8 cellular contexts compared by ENCODE assay signal in genomic region chr22:42368379-42369249, GRCh38.
DNase-seq lines count a peak whose midpoint lies in the region; ATAC-seq and TF ChIP-seq lines count a peak whose summit lies in the region.

No MANE protein-coding gene starts in this region.

- H3K36me3 ChIP-seq in OCI-LY7 (ENCODE audit: insufficient read depth, low read length) (no peaks in the 10 kb centered on the region), mucosa of descending colon (ENCODE audit: low read depth) (no peaks in the 10 kb centered on the region), thymus (ENCODE audit: control insufficient read depth, insufficient read depth) (no peaks in the 10 kb centered on the region)

- CTCF ChIA-PET in OCI-LY7 (lab: Charles Lee; ENCODE audit: unreplicated experiment) = no interaction called here

- H3K4me1 ChIP-seq in OCI-LY7 (ENCODE audit: insufficient read depth, low read length, poor library complexity, severe bottlenecking) (peaks cover 17% of the 10 kb centered on the region), mucosa of descending colon (ENCODE audit: low read depth) (peaks cover 6% of the 10 kb centered on the region), thymus (ENCODE audit: control insufficient read depth, insufficient read depth, low read length) (peaks cover 12% of the 10 kb centered on the region)

- no peaks in the 10 kb centered on the region for H3K9me3 Mint-ChIP-seq in central memory CD8-positive, alpha-beta T cell

- H3K4me3 ChIP-seq in GM12865 (ENCODE audit: low read depth, low read length) (peak overlapping the region; percentile 38), OCI-LY7 (ENCODE audit: low read depth, low read length, poor library complexity, severe bottlenecking) (peak overlapping the region; percentile 69), mucosa of descending colon (peak overlapping the region; percentile 16), thymus (ENCODE audit: low read length) (peak overlapping the region; percentile 56)

- ATAC-seq in HG02623 (IDR thresholded peaks at IDR 0.05; ENCODE audit: unreplicated experiment) (peak; percentile 10), mucosa of descending colon (peak; percentile 50)
- ATAC-seq in central memory CD8-positive, alpha-beta T cell (replicated peaks; ENCODE audit: extremely low read depth, poor library complexity, severe bottlenecking) = peak; percentile 27

- peak overlapping the region; percentile 96 for H3K4me2 ChIP-seq in OCI-LY7 (ENCODE audit: low read length)

- peaks cover 14% of the 10 kb centered on the region for H3K4me1 Mint-ChIP-seq in central memory CD8-positive, alpha-beta T cell

- POLR2A ChIA-PET in OCI-LY7 (lab: Charles Lee) = interaction anchor here (0.9 to 1.3 kb wide), 2 partner anchors 72 to 76 kb away, joined by 3 to 5 read pairs; no protein-coding TSS in a partner anchor

- H3K27ac ChIP-seq in OCI-LY7 (ENCODE audit: low read depth, low read length, poor library complexity, severe bottlenecking) (no peak overlapping the region), thymus (ENCODE audit: low read depth) (no peak overlapping the region)

- H3K9me3 ChIP-seq in OCI-LY7 (ENCODE audit: low read length) = no peaks in the 10 kb centered on the region
- H3K9me3 ChIP-seq in mucosa of descending colon = no peaks in the 10 kb centered on the region
- peaks cover 1% of the 10 kb centered on the region for H3K9me3 ChIP-seq in thymus (ENCODE audit: control insufficient read depth)

- TF ChIP-seq CTCF in GM12865 (IDR thresholded peaks at IDR 0.05; ENCODE audit: insufficient read depth, low read depth, low read length, missing control alignments) = no peak
- no peak for TF ChIP-seq CTCF in OCI-LY7 (conservative IDR thresholded peaks at IDR 0.05; ENCODE audit: low read length)
- TF ChIP-seq CTCF in mucosa of descending colon (IDR thresholded peaks at IDR 0.05) = no peak
- TF ChIP-seq CTCF in GM13977 (IDR thresholded peaks at IDR 0.05; ENCODE audit: extremely low read depth, insufficient read depth, missing control alignments) = no peak

- H4K20me1 ChIP-seq in OCI-LY7 (ENCODE audit: insufficient read depth, low read length) = no peaks in the 10 kb centered on the region

- DNase-seq in GM12865 (ENCODE audit: low read depth) (no peak), OCI-LY7 (ENCODE audit: low spot score) (no peak), mucosa of descending colon (peak; percentile 24 to 73 (median 67)), superior temporal gyrus (ENCODE audit: extremely low spot score) (no peak), GM13977 (ENCODE audit: low spot score) (no peak)
- peak in 1 of 2 donors; percentile 18 for DNase-seq in central memory CD8-positive, alpha-beta T cell (ENCODE audit: low spot score in 2 of 2)

- WGBS in thymus = 1% methylated on average over 86 of the region's 86 CpGs

- peaks cover 45% of the 10 kb centered on the region for H3K27me3 Mint-ChIP-seq in central memory CD8-positive, alpha-beta T cell

- peaks cover 45% of the 10 kb centered on the region for H3K27me3 ChIP-seq in thymus (ENCODE audit: control insufficient read depth, insufficient read depth)

- peak overlapping the region; percentile 91 for H3K4me3 Mint-ChIP-seq in central memory CD8-positive, alpha-beta T cell

- no TSS peak for BruUV-seq in OCI-LY7 (replicated peaks; lab: Mats Ljungman, UMichigan)

- H2AFZ ChIP-seq in OCI-LY7 (ENCODE audit: low read length) = peak overlapping the region; percentile 67

- in situ Hi-C loops in GM13977 (cut with MboI; ENCODE audit: low pct_unique_long_range_greater_than_20kb, low sequenced_read_pairs, unreplicated experiment) = no loop called here

- H3K36me3 Mint-ChIP-seq in central memory CD8-positive, alpha-beta T cell (ENCODE audit: insufficient read depth) = peaks cover 4% of the 10 kb centered on the region

- H3K79me2 ChIP-seq in OCI-LY7 (ENCODE audit: insufficient read depth, low read depth, low read length) = no peaks in the 10 kb centered on the region

- H3K27ac Mint-ChIP-seq in central memory CD8-positive, alpha-beta T cell (ENCODE audit: low read depth) = no peak overlapping the region

- intact Hi-C loops in OCI-LY7 (cut with micrococcal nuclease; ENCODE audit: unreplicated experiment) (no loop called here), mucosa of descending colon (cut with DNase I, micrococcal nuclease) (no loop called here)

- H3K9me2 ChIP-seq in OCI-LY7 (ENCODE audit: insufficient read depth, low read length) = no peaks in the 10 kb centered on the region

Comparison
In these comparisons a context has a peak if more than half of its experiments do, and no peak if none do; other contexts are left out.
1. DNase-seq: peak in mucosa of descending colon (3 of 3); none in GM12865 (single experiment), OCI-LY7 (single experiment), superior temporal gyrus (single experiment) and GM13977 (single experiment).
2. H3K4me3 ChIP-seq: peak in every context shown above with its lines; median percentile 69 in OCI-LY7; 56 in thymus; 38 in GM12865; 16 in mucosa of descending colon.
3. Peak in every context shown above with its lines, with median percentiles within 50 percentile points of each other: ATAC-seq.